Comparison of ENCODE assay signal across 22 cellular contexts in genomic region chr9:87307810-87308209, GRCh38.
DNase-seq lines count a peak whose midpoint lies in the region; ATAC-seq lines count a peak whose summit lies in the region.
"Had no signal": no experiment of that assay in that cellular context is flagged by ENCODE, and none has a peak within 500 bp of the region (broad histone marks: within the 10 kb centered on the region; RNA-seq: fewer than 3 reads in every experiment).

No MANE protein-coding gene starts in this region.

- no peak overlapping the region for H2BK120ac ChIP-seq in mesenchymal stem cell (ENCODE audit: low read depth, low read length)

- no peak overlapping the region for H2BK12ac ChIP-seq in mesenchymal stem cell (ENCODE audit: low read length in 2 of 2)

- H2AFZ ChIP-seq in mesenchymal stem cell (ENCODE audit: low read depth, low read length), result no peak overlapping the region

- H3K23ac ChIP-seq in mesenchymal stem cell (ENCODE audit: low read length in 2 of 2), result no peak overlapping the region

- DNase-seq in AG20443 (ENCODE audit: low spot score) (peak; percentile 29), fibroblast of gingiva (ENCODE audit: low read depth) (peak; percentile 70), mesenchymal stem cell (no peak), stromal cell of bone marrow (ENCODE audit: low read depth) (peak; percentile 63), NAMALWA (ENCODE audit: low spot score) (no peak), islet precursor cell (no peak)
- DNase-seq: C1 segment of cervical spinal cord; CD4-positive, alpha-beta memory T cell; COR-L47; DMS53; Karpas-422; NCI-H1105; NCI-H146; NCI-H1930; NCI-H2107; NCI-H524; NCI-H748 treated with DMSO at 0.1 percent for 48 hours; SIG-M5; SK-N-SH had no signal

- peak overlapping the region; percentile 50 for H3K9ac ChIP-seq in mesenchymal stem cell (ENCODE audit: low read length)
- H3K9ac ChIP-seq: SK-N-SH had no signal

- H3K4ac ChIP-seq in mesenchymal stem cell (ENCODE audit: low read depth in 1 of 2, low read length in 2 of 2), result no peak overlapping the region

- no peak overlapping the region for H2AK5ac ChIP-seq in mesenchymal stem cell (ENCODE audit: low read length, severe bottlenecking)

- H2BK5ac ChIP-seq in mesenchymal stem cell (ENCODE audit: low read depth, low read length, poor library complexity, severe bottlenecking), result no peak overlapping the region

- H2BK15ac ChIP-seq in mesenchymal stem cell (ENCODE audit: low read depth, poor library complexity, severe bottlenecking), result no peak overlapping the region

- H3K79me1 ChIP-seq in mesenchymal stem cell (replicated peaks; ENCODE audit: low read length, poor library complexity, severe bottlenecking), result no peaks in the 10 kb centered on the region

- H3K9me3 ChIP-seq in mesenchymal stem cell (ENCODE audit: control insufficient read depth, low read length), result peaks cover under 1% of the 10 kb centered on the region
- H3K9me3 ChIP-seq: SK-N-SH had no signal

- H3K4me2 ChIP-seq in mesenchymal stem cell (ENCODE audit: low read length, poor library complexity, severe bottlenecking), result no peak overlapping the region
- H3K4me2 ChIP-seq: SK-N-SH had no signal

- 100% methylated on average over 3 of the region's 6 CpGs for WGBS in mesenchymal stem cell

- no peak overlapping the region for H4K91ac ChIP-seq in mesenchymal stem cell (ENCODE audit: low read length)

- H3K4me1 ChIP-seq in mesenchymal stem cell (ENCODE audit: control insufficient read depth, insufficient read depth, low read depth, low read length), result no peaks in the 10 kb centered on the region

- no peak for ATAC-seq in HG02970 (IDR thresholded peaks at IDR 0.05; ENCODE audit: low FRiP score, unreplicated experiment)
- ATAC-seq: GM12878, HCT116 had no signal

- H3K36me3 ChIP-seq in mesenchymal stem cell (ENCODE audit: control insufficient read depth in 1 of 2, insufficient read depth in 2 of 2, low read depth in 1 of 2, low read length in 2 of 2), result no peaks in the 10 kb centered on the region

- no peak overlapping the region for H3K27ac ChIP-seq in mesenchymal stem cell (ENCODE audit: low read length, poor library complexity, severe bottlenecking)

- no peaks in the 10 kb centered on the region for H3K27me3 ChIP-seq in mesenchymal stem cell (ENCODE audit: control insufficient read depth in 1 of 2, insufficient read depth in 1 of 2, low read length in 2 of 2)

- H4K8ac ChIP-seq in mesenchymal stem cell (ENCODE audit: low read length), result no peak overlapping the region

- no peak overlapping the region for H3K14ac ChIP-seq in mesenchymal stem cell (ENCODE audit: low read length in 2 of 2)

- H3K4me3 ChIP-seq in mesenchymal stem cell (ENCODE audit: insufficient read depth in 1 of 2, low read depth in 1 of 2, low read length in 2 of 2), result no peak overlapping the region
- H3K4me3 ChIP-seq: GM12878 had no signal

- H3K18ac ChIP-seq in mesenchymal stem cell (ENCODE audit: low read depth in 1 of 2, low read length in 2 of 2), result no peak overlapping the region

Comparison
In these comparisons a context has a peak if more than half of its experiments do, and no peak if none do; other contexts are left out.
1. DNase-seq: peak in AG20443 (single experiment), fibroblast of gingiva (single experiment) and stromal cell of bone marrow (single experiment); none in mesenchymal stem cell (single experiment), NAMALWA (single experiment) and islet precursor cell (single experiment).